ENCODE assay signal across 17 cellular contexts in genomic region chr3:170465935-170466334, GRCh38. TPM values are rescaled to one million over a fixed set of nuclear protein-coding genes. Genes with fewer than 3 reads are reported as not detected.
DNase-seq lines count a peak whose midpoint lies in the region; ATAC-seq and TF ChIP-seq lines count a peak whose summit lies in the region.
"Had no signal": no experiment of that assay in that cellular context is flagged by ENCODE, and none has a peak within 500 bp of the region (broad histone marks: within the 10 kb centered on the region; RNA-seq: fewer than 3 reads in every experiment).

No MANE protein-coding gene starts in this region.

- no peak overlapping the region for H2AFZ ChIP-seq in Karpas-422 (ENCODE audit: low read length)

- peaks cover 6% of the 10 kb centered on the region for H3K4me1 ChIP-seq in Karpas-422 (ENCODE audit: low read length)
- peaks cover 0 to 4% of the 10 kb centered on the region in 2 donors for H3K4me1 ChIP-seq in breast epithelium

- H3K36me3 ChIP-seq in Karpas-422 (ENCODE audit: insufficient read depth, low read length) (no peaks in the 10 kb centered on the region), breast epithelium (no peaks in the 10 kb centered on the region)

- TF ChIP-seq CTCF in 22Rv1 (IDR thresholded peaks at IDR 0.05) (no peak), VCaP (conservative IDR thresholded peaks at IDR 0.05) (no peak), breast epithelium (IDR thresholded peaks at IDR 0.05) (no peak)

- no peaks in the 10 kb centered on the region for H4K20me1 ChIP-seq in Karpas-422 (ENCODE audit: insufficient read depth, low read depth, low read length)

- no peak for TF ChIP-seq POLR2A in breast epithelium (IDR thresholded peaks at IDR 0.05)

- ATAC-seq in left lobe of liver = peak; percentile 90

- intact Hi-C loops in breast epithelium (cut with DNase I; ENCODE audit: low total_unique reads) = no loop called here

- H3K79me2 ChIP-seq in Karpas-422 (ENCODE audit: low read length) = no peaks in the 10 kb centered on the region

- H3K9me2 ChIP-seq in Karpas-422 (replicated peaks; ENCODE audit: insufficient read depth, low read length) = no peaks in the 10 kb centered on the region

- H3K4me2 ChIP-seq in Karpas-422 (ENCODE audit: low read depth, low read length, poor library complexity, severe bottlenecking) = no peak overlapping the region

- H3K27me3 ChIP-seq in Karpas-422 (ENCODE audit: low read length) (0 out of 2 replicates have a peak, but pooled peaks cover 2% of the 10 kb centered on the region), breast epithelium (no peaks in the 10 kb centered on the region)

- no peaks in the 10 kb centered on the region for H3K9me3 ChIP-seq in Karpas-422 (ENCODE audit: low read length)
- H3K9me3 ChIP-seq in breast epithelium = no peaks in the 10 kb centered on the region

- peak; percentile 36 for DNase-seq in LoVo (ENCODE audit: low spot score)
- DNase-seq in left lobe of liver (ENCODE audit: low spot score) = peak; percentile 58
- DNase-seq in Karpas-422 = no peak
- no peak for DNase-seq in breast epithelium (ENCODE audit: low spot score in 2 of 2)
- DNase-seq in hepatic stellate cell (ENCODE audit: low spot score) = no peak
- DNase-seq in AG20443 (ENCODE audit: low spot score) = no peak
- DNase-seq: C1 segment of cervical spinal cord, DND-41, MV-4-11, NCI-H1436, NCI-H2029 treated with DMSO at 0.1 percent for 48 hours, NCI-H510A, SIG-M5 had no signal

- H3K4me3 ChIP-seq in Karpas-422 (ENCODE audit: low read length) (no peak overlapping the region), breast epithelium (no peak overlapping the region)

- H3K27ac ChIP-seq in 22Rv1 (peak overlapping the region; percentile 99), VCaP (peak overlapping the region; percentile 42; the same call in 1 of the 2 replicates), Karpas-422 (ENCODE audit: low read length) (no peak overlapping the region), breast epithelium (no peak overlapping the region)

- no peak overlapping the region for H3K9ac ChIP-seq in Karpas-422 (ENCODE audit: low read length)

RNA-seq across cellular contexts. Expression of gene CLDN11, which starts 47.3 kb away (rescaled TPM):
- 1.5 TPM for total RNA-seq in left lobe of liver
- total RNA-seq in Karpas-422 (2014; rRNA removed; shearing (Covaris generic); ENCODE audit: low replicate concordance) = not detected in 2 replicates
- total RNA-seq in breast epithelium = 10 to 100 TPM in 2 of 3 donors, 1 to 10 TPM in 1; 8.2 to 48.4 (median 28.8) TPM
- total RNA-seq: A172, HT1080 had no signal

Comparison
In these comparisons a context has a peak if more than half of its experiments do, and no peak if none do; other contexts are left out.
1. H3K27ac ChIP-seq: peak in 22Rv1 (single experiment) and VCaP (single experiment); none in Karpas-422 (single experiment) and breast epithelium (0 of 2).
2. DNase-seq: peak in LoVo (single experiment) and left lobe of liver (single experiment); none in Karpas-422 (single experiment), breast epithelium (0 of 2), hepatic stellate cell (single experiment) and AG20443 (single experiment).